14 cellular contexts compared by ENCODE assay signal in the genomic region with DNA sequence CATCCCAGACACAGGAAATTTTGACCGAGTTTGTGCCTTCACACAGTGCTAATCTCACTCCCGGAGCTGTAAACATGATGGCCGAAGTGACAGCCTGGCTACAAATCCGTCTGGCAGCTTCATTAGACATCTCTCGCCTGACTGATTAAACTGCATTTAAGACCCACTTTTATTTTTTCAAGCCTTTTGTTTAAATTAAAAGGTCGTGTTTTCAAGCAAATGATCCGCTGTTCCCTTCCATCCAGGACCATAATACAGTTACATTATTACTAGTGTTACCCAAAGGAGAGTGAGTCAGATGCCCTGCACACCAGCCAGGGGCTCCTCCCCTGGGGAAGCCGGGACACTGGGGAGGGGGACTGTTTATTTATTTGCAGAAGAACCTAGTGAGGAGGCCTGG.
A peak's percentile ranks its signal among the peaks of the same experiment; 100 is the strongest.
DNase-seq lines count a peak whose midpoint lies in the region; ATAC-seq, FAIRE-seq and TF ChIP-seq lines count a peak whose summit lies in the region.
"Had no signal": no experiment of that assay in that cellular context is flagged by ENCODE, and none has a peak within 500 bp of the region (broad histone marks: within the 10 kb centered on the region; RNA-seq: fewer than 3 reads in every experiment).

No MANE protein-coding gene starts in this region.

- TF ChIP-seq CTCF in brain (conservative IDR thresholded peaks at IDR 0.05) (no peak), retinal pigment epithelial cell (conservative IDR thresholded peaks at IDR 0.05; ENCODE audit: low read depth, low read length) (no peak)

- peak; percentile 47 for DNase-seq in NCI-H2171 (lab: John Stamatoyannopoulos, UW)
- DNase-seq in retinal pigment epithelial cell (ENCODE audit: low read depth), result peak; percentile 80
- DNase-seq in CD8-positive, alpha-beta memory T cell, result no peak
- DNase-seq in GM12892 (ENCODE audit: insufficient read length), result no peak
- DNase-seq: Caco-2, DMS53, NCI-H1105, NCI-H187 treated with DMSO at 0.1 percent for 48 hours, NCI-H446 treated with DMSO at 0.1 percent for 48 hours had no signal

- H3K36me3 Mint-ChIP-seq in brain, result no peaks in the 10 kb centered on the region
- H3K36me3 Mint-ChIP-seq in CD8-positive, alpha-beta memory T cell, result no peaks in the 10 kb centered on the region
- H3K36me3 Mint-ChIP-seq: CD14-positive monocyte had no signal

- no peaks in the 10 kb centered on the region for H3K9me3 Mint-ChIP-seq in brain
- H3K9me3 Mint-ChIP-seq in CD8-positive, alpha-beta memory T cell, result peaks cover 0 to 2% (median 0%) of the 10 kb centered on the region in 5 donors

- H3K27ac ChIP-seq in CD8-positive, alpha-beta memory T cell (ENCODE audit: low read depth, low read length), result no peak overlapping the region

- H3K27me3 ChIP-seq in CD8-positive, alpha-beta memory T cell (ENCODE audit: insufficient read depth, low read length, poor library complexity, severe bottlenecking), result no peaks in the 10 kb centered on the region

- H3K4me1 Mint-ChIP-seq in brain, result peaks cover 31% of the 10 kb centered on the region
- no peaks in the 10 kb centered on the region for H3K4me1 Mint-ChIP-seq in CD8-positive, alpha-beta memory T cell
- H3K4me1 Mint-ChIP-seq: CD14-positive monocyte had no signal

- H3K4me1 ChIP-seq in CD8-positive, alpha-beta memory T cell (ENCODE audit: insufficient read depth, low read length), result no peaks in the 10 kb centered on the region
- H3K4me1 ChIP-seq: Caco-2 had no signal

- POLR2A ChIA-PET in CD8-positive, alpha-beta memory T cell (lab: Charles Lee), result no interaction called here

- CTCF ChIA-PET in CD8-positive, alpha-beta memory T cell (lab: Charles Lee), result no interaction called here

- H3K36me3 ChIP-seq in CD8-positive, alpha-beta memory T cell (ENCODE audit: insufficient read depth, low read length), result no peaks in the 10 kb centered on the region

- H3K27me3 Mint-ChIP-seq in brain, result peaks cover 43% of the 10 kb centered on the region
- H3K27me3 Mint-ChIP-seq in CD8-positive, alpha-beta memory T cell, result peaks cover 3 to 36% of the 10 kb centered on the region in 2 donors

- ATAC-seq in HG03095 (IDR thresholded peaks at IDR 0.05; ENCODE audit: unreplicated experiment), result no peak
- ATAC-seq: HCT116 had no signal

- H3K27ac Mint-ChIP-seq in brain, result peak overlapping the region in 3 of 5 experiments; percentile 76 to 78 (median 78)
- no peak overlapping the region for H3K27ac Mint-ChIP-seq in CD8-positive, alpha-beta memory T cell
- H3K27ac Mint-ChIP-seq: CD14-positive monocyte had no signal

- FAIRE-seq in G401.6 (lab: Jason Lieb, UNC), result peak; percentile 100
- no peak for FAIRE-seq in GM12892 (lab: Jason Lieb, UNC)

- no peaks in the 10 kb centered on the region for H3K9me3 ChIP-seq in CD8-positive, alpha-beta memory T cell (ENCODE audit: low read length)
- H3K9me3 ChIP-seq: Caco-2 had no signal

- H3K4me3 ChIP-seq in retinal pigment epithelial cell (ENCODE audit: low read length), result peak overlapping the region; percentile 2
- H3K4me3 ChIP-seq in CD8-positive, alpha-beta memory T cell (ENCODE audit: low read length), result no peak overlapping the region

- peak overlapping the region in 4 of 5 experiments; percentile 29 to 71 (median 62) for H3K4me3 Mint-ChIP-seq in brain
- H3K4me3 Mint-ChIP-seq in CD8-positive, alpha-beta memory T cell, result no peak overlapping the region

- TF ChIP-seq POLR2A in GM12892 (IDR thresholded peaks at IDR 0.05; ENCODE audit: low read depth, low read length), result no peak

Comparison
In these comparisons a context has a peak if more than half of its experiments do, and no peak if none do; other contexts are left out.
1. DNase-seq: peak in NCI-H2171 (single experiment) and retinal pigment epithelial cell (single experiment); none in CD8-positive, alpha-beta memory T cell (0 of 5) and GM12892 (single experiment).
2. H3K27ac Mint-ChIP-seq: peak in brain (3 of 5); none in CD8-positive, alpha-beta memory T cell (0 of 8).
3. H3K4me3 Mint-ChIP-seq: peak in brain (4 of 5); none in CD8-positive, alpha-beta memory T cell (0 of 7).